ENCODE assay signal across 27 cellular contexts in genomic region chr10:36425140-36425797, GRCh38.
DNase-seq lines count a peak whose midpoint lies in the region; ATAC-seq, FAIRE-seq and TF ChIP-seq lines count a peak whose summit lies in the region.
"Had no signal": no experiment of that assay in that cellular context is flagged by ENCODE, and none has a peak within 500 bp of the region (broad histone marks: within the 10 kb centered on the region; RNA-seq: fewer than 3 reads in every experiment).

No MANE protein-coding gene starts in this region.

- no peak overlapping the region for H3K9ac ChIP-seq in H1 (replicated peaks in 1 of 4; ENCODE audit: extremely low read depth in 1 of 4, low read depth in 3 of 4, low read length in 3 of 4)
- H3K9ac ChIP-seq: SK-N-SH had no signal

- H3K4me2 ChIP-seq in H1 (ENCODE audit: insufficient read depth in 1 of 2, low read depth in 2 of 2, low read length in 2 of 2) (no peak overlapping the region), osteoblast (ENCODE audit: insufficient read depth, low read length) (no peak overlapping the region)
- H3K4me2 ChIP-seq: SK-N-SH had no signal

- H3K36me3 ChIP-seq in HEK293 (ENCODE audit: control insufficient read depth in 2 of 2, insufficient read depth in 1 of 2, low read length in 2 of 2) (no peaks in the 10 kb centered on the region), H1 (ENCODE audit: control insufficient read depth in 2 of 4, insufficient read depth in 4 of 4, low read length in 3 of 4) (no peaks in the 10 kb centered on the region), osteoblast (ENCODE audit: insufficient read depth, low read length) (no peaks in the 10 kb centered on the region), BE2C (no peaks in the 10 kb centered on the region)

- no peak overlapping the region for H2BK12ac ChIP-seq in H1 (ENCODE audit: low read depth, low read length)

- POLR2A ChIA-PET in HEK293 (lab: Yijun Ruan, JAX) (no interaction called here), H1 (lab: Charles Lee; ENCODE audit: partially characterized antibody) (no interaction called here)

- H2BK120ac ChIP-seq in H1 (replicated peaks; ENCODE audit: low read depth, low read length): no peak overlapping the region

- H2BK15ac ChIP-seq in H1 (ENCODE audit: low read length): no peak overlapping the region

- H2AK5ac ChIP-seq in H1 (ENCODE audit: low read depth, low read length): no peak overlapping the region

- TF ChIP-seq POLR2A in H1 (IDR thresholded peaks at IDR 0.05; ENCODE audit: control extremely low read depth in 1 of 2, low read depth in 2 of 2, low read length in 2 of 2): no peak

- H3K23ac ChIP-seq in H1 (ENCODE audit: insufficient read length): no peak overlapping the region

- no peak for FAIRE-seq in H1 (lab: Jason Lieb, UNC)
- FAIRE-seq: GM12892, RCC 7860 had no signal

- H3K27me3 ChIP-seq in H1 (replicated peaks in 1 of 4; ENCODE audit: control insufficient read depth in 3 of 4, extremely low read depth in 1 of 4, insufficient read depth in 3 of 4, low read length in 3 of 4) (no peaks in the 10 kb centered on the region), osteoblast (ENCODE audit: insufficient read depth, low read length) (no peaks in the 10 kb centered on the region), BE2C (no peaks in the 10 kb centered on the region)

- H3K4me3 ChIP-seq in HEK293 (ENCODE audit: low read depth, low read length) (no peak overlapping the region), H1 (ENCODE audit: extremely low read depth in 1 of 4, insufficient read depth in 2 of 4, low read depth in 3 of 4, low read length in 4 of 4) (no peak overlapping the region), osteoblast (ENCODE audit: insufficient read depth, low read length) (no peak overlapping the region), BE2C (ENCODE audit: low read depth, low read length) (no peak overlapping the region)

- no peak for TF ChIP-seq RAD21 in H1 (IDR thresholded peaks at IDR 0.05 in 1 of 2, conservative IDR thresholded peaks at IDR 0.05 in 1 of 2; ENCODE audit: low read depth in 2 of 2, low read length in 2 of 2)

- H4K20me1 ChIP-seq in H1 (replicated peaks in 1 of 2; ENCODE audit: control insufficient read depth in 1 of 2, insufficient read depth in 2 of 2, low read length in 2 of 2) (no peaks in the 10 kb centered on the region), osteoblast (ENCODE audit: insufficient read depth, low read length) (no peaks in the 10 kb centered on the region)

- TF ChIP-seq CTCF in HEK293 (tag by site-specific recombination; IDR thresholded peaks at IDR 0.05) (no peak), H1 (IDR thresholded peaks at IDR 0.05; ENCODE audit: control extremely low read depth in 1 of 3, insufficient read depth in 1 of 3, low read depth in 1 of 3, low read length in 3 of 3) (no peak), osteoblast (IDR thresholded peaks at IDR 0.05; ENCODE audit: extremely low read depth, low read depth, low read length) (no peak), BE2C (IDR thresholded peaks at IDR 0.05; ENCODE audit: low read depth, low read length) (no peak)

- H4K91ac ChIP-seq in H1 (replicated peaks; ENCODE audit: insufficient read length, low read length): no peak overlapping the region

- no peaks in the 10 kb centered on the region for H3K79me2 ChIP-seq in H1 (ENCODE audit: control insufficient read depth in 1 of 2, insufficient read depth in 2 of 2, low read length in 2 of 2)
- H3K79me2 ChIP-seq in osteoblast (ENCODE audit: insufficient read depth, low read length): no peaks in the 10 kb centered on the region

- no peak overlapping the region for H2BK5ac ChIP-seq in H1 (ENCODE audit: low read depth, low read length)

- no peak overlapping the region for H3K56ac ChIP-seq in H1 (replicated peaks; ENCODE audit: insufficient read length, low read depth, low read length)

- no peak overlapping the region for H3K18ac ChIP-seq in H1 (ENCODE audit: extremely low read depth, low read length)

- H4K5ac ChIP-seq in H1 (ENCODE audit: insufficient read length, low read depth, low read length): no peak overlapping the region

- H3K27ac ChIP-seq in HEK293 (ENCODE audit: extremely low read depth, low read depth, low read length) (no peak overlapping the region), H1 (ENCODE audit: low read depth, low read length) (no peak overlapping the region), osteoblast (ENCODE audit: low read depth, low read length) (no peak overlapping the region)
- H3K27ac ChIP-seq: 22Rv1, HL-60 had no signal

- peak; percentile 10 for DNase-seq in AG08395 (ENCODE audit: low spot score)
- no peak for DNase-seq in H1 (ENCODE audit: low read depth in 1 of 2, low spot score in 2 of 2)
- DNase-seq in osteoblast (ENCODE audit: insufficient read length, low spot score, missing footprints): no peak
- DNase-seq in BE2C: no peak
- DNase-seq in NCI-H2196 (lab: John Stamatoyannopoulos, UW; ENCODE audit: unreplicated experiment): no peak
- DNase-seq: AML-193; C1 segment of cervical spinal cord; CD4-positive, alpha-beta memory T cell; COR-L47; DMS79; GF-D8; H7; NCI-H1092 treated with DMSO at 0.1 percent for 48 hours; NCI-H1436; NCI-H187; NCI-H2081 treated with DMSO at 0.1 percent for 48 hours; NCI-H2171; NCI-H524; NCI-H748 treated with DMSO at 0.1 percent for 48 hours; SIG-M5; SK-N-SH had no signal

- H3K9me3 ChIP-seq in HEK293 (ENCODE audit: control insufficient read depth, insufficient read depth, low read depth, low read length): no peaks in the 10 kb centered on the region
- H3K9me3 ChIP-seq in H1 (ENCODE audit: insufficient read depth in 2 of 2, low read depth in 1 of 2, low read length in 1 of 2): peaks cover 3 to 10% of the 10 kb centered on the region in 2 experiments; a peak in 3 of 4 replicates
- no peaks in the 10 kb centered on the region for H3K9me3 ChIP-seq in osteoblast (ENCODE audit: low read depth, low read length)
- no peaks in the 10 kb centered on the region for H3K9me3 ChIP-seq in BE2C

- H3K14ac ChIP-seq in H1 (ENCODE audit: insufficient read length): no peak overlapping the region

- H3K23me2 ChIP-seq in H1 (ENCODE audit: low read depth, low read length): no peaks in the 10 kb centered on the region

- H3K4ac ChIP-seq in H1 (replicated peaks; ENCODE audit: insufficient read length, low read depth, low read length): peak overlapping the region; percentile 84

- H3K4me1 ChIP-seq in HEK293 (ENCODE audit: control insufficient read depth, insufficient read depth, low read length): peaks cover 22% of the 10 kb centered on the region
- peaks cover 2 to 7% (median 3%) of the 10 kb centered on the region in 4 experiments; a peak in 4 of 7 replicates for H3K4me1 ChIP-seq in H1 (replicated peaks in 1 of 4; ENCODE audit: control insufficient read depth in 3 of 4, insufficient read depth in 4 of 4, low read length in 3 of 4)
- H3K4me1 ChIP-seq in osteoblast (ENCODE audit: insufficient read depth, low read length): peaks cover 7% of the 10 kb centered on the region
- no peaks in the 10 kb centered on the region for H3K4me1 ChIP-seq in BE2C

- no peaks in the 10 kb centered on the region for H3K79me1 ChIP-seq in H1 (ENCODE audit: low read depth, low read length)

- CTCF ChIA-PET in HEK293 (lab: Yijun Ruan, JAX): interaction anchor here (0.7 kb wide), 1 partner anchor 40 kb away, joined by 3 read pairs; no protein-coding TSS in a partner anchor
- CTCF ChIA-PET in H1 (lab: Charles Lee; ENCODE audit: partially characterized antibody): no interaction called here

- H2AFZ ChIP-seq in H1 (ENCODE audit: low read length): no peak overlapping the region
- H2AFZ ChIP-seq in osteoblast (ENCODE audit: low read length): peak overlapping the region; percentile 20

- H2BK20ac ChIP-seq in H1 (ENCODE audit: low read length): no peak overlapping the region

- no peak overlapping the region for H4K8ac ChIP-seq in H1 (ENCODE audit: extremely low read depth, insufficient read depth, low read length)

- ATAC-seq in HG02885 (IDR thresholded peaks at IDR 0.05; ENCODE audit: poor library complexity, unreplicated experiment): no peak

- TF ChIP-seq EP300 in H1 (IDR thresholded peaks at IDR 0.05; ENCODE audit: borderline replicate concordance in 1 of 2, low read depth in 2 of 2, low read length in 2 of 2): no peak

TF ChIP-seq in HEK293, 187 proteins besides CTCF, POLR2A, EP300 and RAD21:
- TF ChIP-seq ZNF174 (tag by site-specific recombination; IDR thresholded peaks at IDR 0.05) (no peak), ZIC2 (tag by site-specific recombination; IDR thresholded peaks at IDR 0.05) (0 out of 2 replicates have a peak, but pooled peaks have one; percentile 28)

TF ChIP-seq in H1, 55 proteins besides CTCF, POLR2A, EP300 and RAD21 (continues in another document):
- TF ChIP-seq HDAC2 (IDR thresholded peaks at IDR 0.05; ENCODE audit: borderline replicate concordance in 1 of 2, low read depth in 2 of 2, low read length in 2 of 2) (no peak), FOSL1 (IDR thresholded peaks at IDR 0.05; ENCODE audit: insufficient read depth, low read depth, low read length) (no peak), SUZ12 (IDR thresholded peaks at IDR 0.05; ENCODE audit: low read length) (no peak)
